ENCODE assay signal across 8 cellular contexts in the genomic region with DNA sequence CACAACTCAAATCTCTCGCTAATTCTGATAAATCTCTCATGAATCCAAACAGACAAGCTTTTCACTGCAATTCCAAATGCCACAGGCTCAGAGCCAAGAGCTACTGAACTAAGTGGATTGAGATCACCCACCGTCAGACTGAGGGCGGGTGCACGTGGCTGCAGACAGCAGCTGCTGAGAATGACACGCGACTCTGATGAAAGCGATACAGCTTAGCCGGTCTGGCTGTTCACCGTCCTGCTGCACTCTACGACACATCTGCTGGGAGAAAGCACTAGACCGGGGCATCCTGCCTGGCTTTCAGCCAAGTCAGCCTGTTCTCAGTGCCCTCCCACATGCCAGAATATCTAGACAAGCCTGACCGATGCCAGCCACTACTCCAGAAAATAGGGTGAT. TPM values are rescaled to one million over a fixed set of nuclear protein-coding genes. Genes with fewer than 3 reads are reported as not detected.
DNase-seq lines count a peak whose midpoint lies in the region; ATAC-seq, FAIRE-seq and TF ChIP-seq lines count a peak whose summit lies in the region.

No MANE protein-coding gene starts in this region.

- intact Hi-C loops in pancreas (cut with DNase I) = no loop called here

- peak; percentile 83 for DNase-seq in DMS79 treated with DMSO at 0.1 percent for 48 hours (lab: John Stamatoyannopoulos, UW)
- DNase-seq in fibroblast of gingiva (ENCODE audit: low read depth) = peak; percentile 50
- peak in 2 of 6 donors; percentile 28 to 36 for DNase-seq in pancreas
- DNase-seq in coronary artery (ENCODE audit: low spot score) = no peak
- no peak for DNase-seq in activated CD4-positive, CD25-positive, alpha-beta regulatory T cell treated with anti-CD3 and anti-CD28 coated beads, Interleukin-2, amount 50 U/mL, for 72 hours

- peak; percentile 49 for ATAC-seq in HG03097 (IDR thresholded peaks at IDR 0.05; ENCODE audit: low FRiP score, unreplicated experiment)
- ATAC-seq in pancreas = peak in 3 of 4 donors; percentile 48 to 89 (median 86)
- no peak for ATAC-seq in HG02981 (IDR thresholded peaks at IDR 0.05; ENCODE audit: unreplicated experiment)

- H3K36me3 ChIP-seq in pancreas = peaks cover 0 to 4% (median 0%) of the 10 kb centered on the region in 3 donors

- H3K27ac ChIP-seq in pancreas = no peak overlapping the region
- H3K27ac ChIP-seq in coronary artery = no peak overlapping the region

- no peaks in the 10 kb centered on the region for H3K9me3 ChIP-seq in pancreas

- no peak for FAIRE-seq in pancreas (lab: Jason Lieb, UNC)

- TF ChIP-seq CTCF in pancreas (IDR thresholded peaks at IDR 0.05) (no peak), coronary artery (IDR thresholded peaks at IDR 0.05) (no peak)

- no peaks in the 10 kb centered on the region for H3K27me3 ChIP-seq in pancreas

- no peak overlapping the region for H3K4me3 ChIP-seq in pancreas
- no peak overlapping the region for H3K4me3 ChIP-seq in coronary artery

- no peaks in the 10 kb centered on the region for H3K4me1 ChIP-seq in pancreas

- WGBS in pancreas, 2 donors = 60 to 71% methylated on average over 12 of the region's 12 CpGs

TF ChIP-seq in PFSK-1, 5 proteins besides CTCF, POLR2A, EP300 and RAD21:
- TF ChIP-seq FOXP2 (optimal IDR thresholded peaks at IDR 0.05; ENCODE audit: borderline replicate concordance, extremely low read depth, extremely low read length, insufficient read depth) (peak; percentile 75), TAF1 (IDR thresholded peaks at IDR 0.05; ENCODE audit: borderline replicate concordance, insufficient read depth, low read length) (no peak), SIN3A (IDR thresholded peaks at IDR 0.05; ENCODE audit: borderline replicate concordance, insufficient read depth, low read length) (peak; percentile 96; the same call in 1 of the 2 replicates)
- TF ChIP-seq, protein P1, sequence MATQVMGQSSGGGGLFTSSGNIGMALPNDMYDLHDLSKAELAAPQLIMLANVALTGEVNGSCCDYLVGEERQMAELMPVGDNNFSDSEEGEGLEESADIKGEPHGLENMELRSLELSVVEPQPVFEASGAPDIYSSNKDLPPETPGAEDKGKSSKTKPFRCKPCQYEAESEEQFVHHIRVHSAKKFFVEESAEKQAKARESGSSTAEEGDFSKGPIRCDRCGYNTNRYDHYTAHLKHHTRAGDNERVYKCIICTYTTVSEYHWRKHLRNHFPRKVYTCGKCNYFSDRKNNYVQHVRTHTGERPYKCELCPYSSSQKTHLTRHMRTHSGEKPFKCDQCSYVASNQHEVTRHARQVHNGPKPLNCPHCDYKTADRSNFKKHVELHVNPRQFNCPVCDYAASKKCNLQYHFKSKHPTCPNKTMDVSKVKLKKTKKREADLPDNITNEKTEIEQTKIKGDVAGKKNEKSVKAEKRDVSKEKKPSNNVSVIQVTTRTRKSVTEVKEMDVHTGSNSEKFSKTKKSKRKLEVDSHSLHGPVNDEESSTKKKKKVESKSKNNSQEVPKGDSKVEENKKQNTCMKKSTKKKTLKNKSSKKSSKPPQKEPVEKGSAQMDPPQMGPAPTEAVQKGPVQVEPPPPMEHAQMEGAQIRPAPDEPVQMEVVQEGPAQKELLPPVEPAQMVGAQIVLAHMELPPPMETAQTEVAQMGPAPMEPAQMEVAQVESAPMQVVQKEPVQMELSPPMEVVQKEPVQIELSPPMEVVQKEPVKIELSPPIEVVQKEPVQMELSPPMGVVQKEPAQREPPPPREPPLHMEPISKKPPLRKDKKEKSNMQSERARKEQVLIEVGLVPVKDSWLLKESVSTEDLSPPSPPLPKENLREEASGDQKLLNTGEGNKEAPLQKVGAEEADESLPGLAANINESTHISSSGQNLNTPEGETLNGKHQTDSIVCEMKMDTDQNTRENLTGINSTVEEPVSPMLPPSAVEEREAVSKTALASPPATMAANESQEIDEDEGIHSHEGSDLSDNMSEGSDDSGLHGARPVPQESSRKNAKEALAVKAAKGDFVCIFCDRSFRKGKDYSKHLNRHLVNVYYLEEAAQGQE (IDR thresholded peaks at IDR 0.05; ENCODE audit: insufficient read depth in 1 of 2, low read depth in 2 of 2, low read length in 2 of 2) = no peak
TF ChIP-seq in PFSK-1: peak in this region for 2.

RNA-seq across cellular contexts. Expression of a gene that starts 42.6 kb away (rescaled TPM):
- 30.7 TPM for polyA plus RNA-seq in PFSK-1 (2012; ENCODE audit: insufficient read length, low read depth)
- total RNA-seq in pancreas = 10 to 100 TPM; 15.5 to 27.3 (median 25.2) TPM
- 10 to 100 TPM; 79.3 to 82.1 TPM for polyA plus RNA-seq in pancreas

Comparison
In these comparisons a context has a peak if more than half of its experiments do, and no peak if none do; other contexts are left out.
1. DNase-seq: peak in DMS79 treated with DMSO at 0.1 percent for 48 hours (single experiment) and fibroblast of gingiva (single experiment); none in coronary artery (single experiment) and activated CD4-positive, CD25-positive, alpha-beta regulatory T cell treated with anti-CD3 and anti-CD28 coated beads, Interleukin-2, amount 50 U/mL, for 72 hours (single experiment).